In genomic region chr10:22324413-22324812, GRCh38 we compare ENCODE assay signal across 1 cellular context.
TF ChIP-seq lines count a peak whose summit lies in the region.

No MANE protein-coding gene starts in this region.

TF ChIP-seq in K562, 482 proteins besides CTCF, POLR2A, EP300 and RAD21:
- no peak for TF ChIP-seq SRSF7 (optimal IDR thresholded peaks at IDR 0.05; ENCODE audit: low read depth, low read length)
- TF ChIP-seq, protein P1, sequence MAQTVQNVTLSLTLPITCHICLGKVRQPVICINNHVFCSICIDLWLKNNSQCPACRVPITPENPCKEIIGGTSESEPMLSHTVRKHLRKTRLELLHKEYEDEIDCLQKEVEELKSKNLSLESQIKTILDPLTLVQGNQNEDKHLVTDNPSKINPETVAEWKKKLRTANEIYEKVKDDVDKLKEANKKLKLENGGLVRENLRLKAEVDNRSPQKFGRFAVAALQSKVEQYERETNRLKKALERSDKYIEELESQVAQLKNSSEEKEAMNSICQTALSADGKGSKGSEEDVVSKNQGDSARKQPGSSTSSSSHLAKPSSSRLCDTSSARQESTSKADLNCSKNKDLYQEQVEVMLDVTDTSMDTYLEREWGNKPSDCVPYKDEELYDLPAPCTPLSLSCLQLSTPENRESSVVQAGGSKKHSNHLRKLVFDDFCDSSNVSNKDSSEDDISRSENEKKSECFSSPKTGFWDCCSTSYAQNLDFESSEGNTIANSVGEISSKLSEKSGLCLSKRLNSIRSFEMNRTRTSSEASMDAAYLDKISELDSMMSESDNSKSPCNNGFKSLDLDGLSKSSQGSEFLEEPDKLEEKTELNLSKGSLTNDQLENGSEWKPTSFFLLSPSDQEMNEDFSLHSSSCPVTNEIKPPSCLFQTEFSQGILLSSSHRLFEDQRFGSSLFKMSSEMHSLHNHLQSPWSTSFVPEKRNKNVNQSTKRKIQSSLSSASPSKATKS (CRISPR knock-in tag; IDR thresholded peaks at IDR 0.05), result no peak
- TF ChIP-seq, protein P2, sequence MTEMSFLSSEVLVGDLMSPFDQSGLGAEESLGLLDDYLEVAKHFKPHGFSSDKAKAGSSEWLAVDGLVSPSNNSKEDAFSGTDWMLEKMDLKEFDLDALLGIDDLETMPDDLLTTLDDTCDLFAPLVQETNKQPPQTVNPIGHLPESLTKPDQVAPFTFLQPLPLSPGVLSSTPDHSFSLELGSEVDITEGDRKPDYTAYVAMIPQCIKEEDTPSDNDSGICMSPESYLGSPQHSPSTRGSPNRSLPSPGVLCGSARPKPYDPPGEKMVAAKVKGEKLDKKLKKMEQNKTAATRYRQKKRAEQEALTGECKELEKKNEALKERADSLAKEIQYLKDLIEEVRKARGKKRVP (CRISPR knock-in tag; IDR thresholded peaks at IDR 0.05), result no peak
- TF ChIP-seq, protein P3, sequence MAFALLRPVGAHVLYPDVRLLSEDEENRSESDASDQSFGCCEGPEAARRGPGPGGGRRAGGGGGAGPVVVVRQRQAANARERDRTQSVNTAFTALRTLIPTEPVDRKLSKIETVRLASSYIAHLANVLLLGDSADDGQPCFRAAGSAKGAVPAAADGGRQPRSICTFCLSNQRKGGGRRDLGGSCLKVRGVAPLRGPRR (CRISPR knock-in tag; IDR thresholded peaks at IDR 0.05), result no peak
- no peak for TF ChIP-seq ZNF3 (CRISPR knock-in tag; IDR thresholded peaks at IDR 0.05)
- TF ChIP-seq SOX6 (IDR thresholded peaks at IDR 0.05), result no peak
- TF ChIP-seq ZNF24 (IDR thresholded peaks at IDR 0.05), result no peak
TF ChIP-seq in K562: peak in this region for 0.
